In genomic region chr4:99058228-99058627, GRCh38 we compare ENCODE assay signal across 26 cellular contexts.
"Had no signal": no experiment of that assay in that cellular context is flagged by ENCODE, and none has a peak within 500 bp of the region (broad histone marks: within the 10 kb centered on the region; RNA-seq: fewer than 3 reads in every experiment).

No MANE protein-coding gene starts in this region.

- DNase-seq: activated CD4-positive, alpha-beta memory T cell treated with anti-CD3 and anti-CD28 coated beads, Interleukin-2, amount 10 ng/mL, durations not matched to agents 7 days and 5 days; activated CD4-positive, alpha-beta T cell treated with anti-CD3 and anti-CD28 coated beads for 1 hour; activated CD4-positive, alpha-beta T cell treated with anti-CD3 and anti-CD28 coated beads, Interleukin-2, amount 10 ng/mL, durations not matched to agents 7 days and 5 days; activated CD8-positive, alpha-beta memory T cell treated with anti-CD3 and anti-CD28 coated beads, Interleukin-2, amount 50 U/mL, for 48 hours; activated naive CD4-positive, alpha-beta T cell treated with Interleukin-2 at 50 U/mL for 16 hours; activated T-cell treated with anti-CD3 and anti-CD28 coated beads, Interleukin-2, amount 50 U/mL, for 48 hours; anterior cingulate cortex; body of pancreas; cerebellar nuclear complex; dorsolateral prefrontal cortex; effector memory CD4-positive, alpha-beta T cell; kidney glomerular epithelial cell; left lung; mammary epithelial cell; midbrain; naive thymus-derived CD8-positive, alpha-beta T cell; spleen; stimulated activated naive CD4-positive, alpha-beta T cell treated with Interleukin-2 at 50 U/mL for 16 hours; SW 1271; T-helper 2 cell; transverse colon had no signal

- H3K27ac Mint-ChIP-seq: activated CD4-positive, alpha-beta memory T cell treated with anti-CD3 and anti-CD28 coated beads, Interleukin-2, amount 10 ng/mL, durations not matched to agents 7 days and 5 days; activated CD4-positive, alpha-beta T cell treated with anti-CD3 and anti-CD28 coated beads, Interleukin-2, amount 10 ng/mL, durations not matched to agents 7 days and 5 days; activated naive CD8-positive, alpha-beta T cell; naive thymus-derived CD8-positive, alpha-beta T cell; WTC11 had no signal

- H3K27ac ChIP-seq: body of pancreas, coronary artery, dorsolateral prefrontal cortex, gastroesophageal sphincter, left lung, spleen, transverse colon had no signal

- H3K4me3 ChIP-seq: body of pancreas, coronary artery, dorsolateral prefrontal cortex, gastroesophageal sphincter, left lung, spleen, transverse colon had no signal

- H3K4me3 Mint-ChIP-seq: activated CD4-positive, alpha-beta memory T cell treated with anti-CD3 and anti-CD28 coated beads, Interleukin-2, amount 10 ng/mL, durations not matched to agents 7 days and 5 days; activated CD4-positive, alpha-beta T cell treated with anti-CD3 and anti-CD28 coated beads, Interleukin-2, amount 10 ng/mL, durations not matched to agents 7 days and 5 days; activated naive CD8-positive, alpha-beta T cell; naive thymus-derived CD8-positive, alpha-beta T cell; WTC11 had no signal

- ATAC-seq: body of pancreas; gastroesophageal sphincter; left lung; naive thymus-derived CD8-positive, alpha-beta T cell; right cardiac atrium; WTC11 had no signal

- H3K27me3 ChIP-seq: body of pancreas, dorsolateral prefrontal cortex, gastroesophageal sphincter, left lung, spleen, transverse colon had no signal

- H3K9me3 ChIP-seq: body of pancreas, gastroesophageal sphincter, left lung, spleen, transverse colon had no signal

- H3K9me3 Mint-ChIP-seq: activated CD4-positive, alpha-beta memory T cell treated with anti-CD3 and anti-CD28 coated beads, Interleukin-2, amount 10 ng/mL, durations not matched to agents 7 days and 5 days; activated CD4-positive, alpha-beta T cell treated with anti-CD3 and anti-CD28 coated beads, Interleukin-2, amount 10 ng/mL, durations not matched to agents 7 days and 5 days; naive thymus-derived CD8-positive, alpha-beta T cell; WTC11 had no signal

- H3K27me3 Mint-ChIP-seq: activated CD4-positive, alpha-beta memory T cell treated with anti-CD3 and anti-CD28 coated beads, Interleukin-2, amount 10 ng/mL, durations not matched to agents 7 days and 5 days; activated CD4-positive, alpha-beta T cell treated with anti-CD3 and anti-CD28 coated beads, Interleukin-2, amount 10 ng/mL, durations not matched to agents 7 days and 5 days; activated naive CD8-positive, alpha-beta T cell; naive thymus-derived CD8-positive, alpha-beta T cell had no signal
